10 cellular contexts compared by ENCODE assay signal in genomic region chr3:45092132-45093031, GRCh38. TPM values are rescaled to one million over a fixed set of nuclear protein-coding genes. Genes with fewer than 3 reads are reported as not detected.
DNase-seq lines count a peak whose midpoint lies in the region; TF ChIP-seq lines count a peak whose summit lies in the region.
"Had no signal": no experiment of that assay in that cellular context is flagged by ENCODE, and none has a peak within 500 bp of the region (broad histone marks: within the 10 kb centered on the region; RNA-seq: fewer than 3 reads in every experiment).

No MANE protein-coding gene starts in this region.

- H3K27ac ChIP-seq in esophagus squamous epithelium (peak overlapping the region; percentile 74 to 83 (median 80)), osteoblast (ENCODE audit: low read depth, low read length) (peak overlapping the region; percentile 73)

- H3K4me2 ChIP-seq in osteoblast (ENCODE audit: insufficient read depth, low read length) = peak overlapping the region; percentile 73

- H3K79me2 ChIP-seq in osteoblast (ENCODE audit: insufficient read depth, low read length) = no peaks in the 10 kb centered on the region

- peak overlapping the region; percentile 91 for H2AFZ ChIP-seq in osteoblast (ENCODE audit: low read length)

- H3K4me3 ChIP-seq in esophagus squamous epithelium (no peak overlapping the region), osteoblast (ENCODE audit: insufficient read depth, low read length) (peak overlapping the region; percentile 44)

- no peaks in the 10 kb centered on the region for H3K27me3 ChIP-seq in esophagus squamous epithelium
- no peaks in the 10 kb centered on the region for H3K27me3 ChIP-seq in osteoblast (ENCODE audit: insufficient read depth, low read length)

- no peak for TF ChIP-seq POLR2A in esophagus squamous epithelium (IDR thresholded peaks at IDR 0.05)

- POLR2A ChIA-PET in GM10248 (lab: Yijun Ruan, JAX) = no interaction called here

- peaks cover 0 to 56% (median 13%) of the 10 kb centered on the region in 3 donors for H3K4me1 ChIP-seq in esophagus squamous epithelium
- H3K4me1 ChIP-seq in osteoblast (ENCODE audit: insufficient read depth, low read length) = peaks cover 14% of the 10 kb centered on the region

- H4K20me1 ChIP-seq in osteoblast (ENCODE audit: insufficient read depth, low read length) = no peaks in the 10 kb centered on the region

- H3K9me3 ChIP-seq in esophagus squamous epithelium = peaks cover 0 to 5% (median 0%) of the 10 kb centered on the region in 3 donors
- peaks cover 3% of the 10 kb centered on the region for H3K9me3 ChIP-seq in osteoblast (ENCODE audit: low read depth, low read length)

- TF ChIP-seq CTCF in esophagus squamous epithelium (IDR thresholded peaks at IDR 0.05) = peak in 2 of 6 experiments; percentile 12 to 31
- TF ChIP-seq CTCF in osteoblast (IDR thresholded peaks at IDR 0.05; ENCODE audit: extremely low read depth, low read depth, low read length) = peak; percentile 16
- TF ChIP-seq CTCF in GM10248 (IDR thresholded peaks at IDR 0.05; ENCODE audit: control extremely low read depth, extremely low read depth, low read depth, missing control alignments) = no peak

- H3K36me3 ChIP-seq in esophagus squamous epithelium = peaks cover 6 to 89% (median 17%) of the 10 kb centered on the region in 3 donors
- peaks cover 10% of the 10 kb centered on the region for H3K36me3 ChIP-seq in osteoblast (ENCODE audit: insufficient read depth, low read length)

- CTCF ChIA-PET in GM10248 (lab: Yijun Ruan, JAX) = interaction anchor here (1.5 kb wide), 1 partner anchor 9 kb away, joined by 3 read pairs; no protein-coding TSS in a partner anchor

- DNase-seq in EH (ENCODE audit: low read depth) = peak; percentile 82
- DNase-seq in OCI-M1 (lab: John Stamatoyannopoulos, UW) = peak; percentile 64
- DNase-seq in esophagus squamous epithelium (lab: John Stamatoyannopoulos, UW) = no peak
- peak; percentile 80 for DNase-seq in osteoblast (ENCODE audit: insufficient read length, low spot score, missing footprints)
- DNase-seq in NCI-H446 treated with DMSO at 0.1 percent for 48 hours (lab: John Stamatoyannopoulos, UW) = no peak
- no peak for DNase-seq in NCI-H526 (lab: John Stamatoyannopoulos, UW)
- DNase-seq in NCI-H187 treated with DMSO at 0.1 percent for 48 hours (lab: John Stamatoyannopoulos, UW) = no peak
- DNase-seq in GM10248 (ENCODE audit: extremely low spot score) = no peak
- DNase-seq: activated T-cell treated with anti-CD3 and anti-CD28 coated beads, Interleukin-2, amount 50 U/mL, for 72 hours; NCI-H1417 had no signal

- WGBS in esophagus squamous epithelium, 2 donors = 39 to 44% methylated on average over 12 of the region's 12 CpGs

- intact Hi-C loops in esophagus squamous epithelium (cut with DNase I) = no loop called here

RNA-seq across cellular contexts. Expression of gene CDCP1, which starts 53.8 kb away (rescaled TPM):
- total RNA-seq in esophagus squamous epithelium (10 to 100 TPM; 35.7 to 95.4 (median 54.6) TPM), osteoblast (4.4 and 7.6 TPM in 2 replicates)

Comparison
In these comparisons a context has a peak if more than half of its experiments do, and no peak if none do; other contexts are left out.
1. DNase-seq: peak in EH (single experiment), OCI-M1 (single experiment) and osteoblast (single experiment); none in esophagus squamous epithelium (single experiment), NCI-H446 treated with DMSO at 0.1 percent for 48 hours (single experiment), NCI-H526 (0 of 2), NCI-H187 treated with DMSO at 0.1 percent for 48 hours (single experiment) and GM10248 (single experiment).